11 cellular contexts compared by ENCODE assay signal in genomic region chr3:190012314-190012782, GRCh38.
DNase-seq lines count a peak whose midpoint lies in the region; ATAC-seq and TF ChIP-seq lines count a peak whose summit lies in the region.
"Had no signal": no experiment of that assay in that cellular context is flagged by ENCODE, and none has a peak within 500 bp of the region (broad histone marks: within the 10 kb centered on the region; RNA-seq: fewer than 3 reads in every experiment).

No MANE protein-coding gene starts in this region.

- H3K27me3 ChIP-seq in HUES6 (ENCODE audit: control insufficient read depth, insufficient read depth, low read length), result no peaks in the 10 kb centered on the region
- H3K27me3 ChIP-seq in brain microvascular endothelial cell (replicated peaks), result no peaks in the 10 kb centered on the region

- peaks cover 14% of the 10 kb centered on the region for H3K27me3 Mint-ChIP-seq in activated T-helper 17 cell treated with anti-CD3 and anti-CD28 coated beads, Interleukin-2, amount 50 U/mL, for 72 hours

- no peak overlapping the region for H3K4me3 Mint-ChIP-seq in stimulated activated effector memory CD8-positive, alpha-beta T cell treated with anti-CD3 and anti-CD28 coated beads, Interleukin-12 subunit alpha, Interleukin-12 subunit beta, amount 100 ng/mL, for 72 hours
- no peak overlapping the region for H3K4me3 Mint-ChIP-seq in activated T-helper 17 cell treated with anti-CD3 and anti-CD28 coated beads, Interleukin-2, amount 50 U/mL, for 72 hours
- H3K4me3 Mint-ChIP-seq: activated T-helper 1 cell treated with anti-CD3 and anti-CD28 coated beads, Interleukin-12 subunit alpha, Interleukin-12 subunit beta, Interleukin-2, Interleukin-4 antibody, amounts not matched to agents 30 ng/mL and 10 ng/mL and 1 ng/mL, durations not matched to agents 14 hours and 24 hours and 36 hours; neural crest cell had no signal

- H3K36me3 Mint-ChIP-seq in stimulated activated effector memory CD8-positive, alpha-beta T cell treated with anti-CD3 and anti-CD28 coated beads, Interleukin-12 subunit alpha, Interleukin-12 subunit beta, amount 100 ng/mL, for 72 hours, result no peaks in the 10 kb centered on the region
- no peaks in the 10 kb centered on the region for H3K36me3 Mint-ChIP-seq in activated T-helper 17 cell treated with anti-CD3 and anti-CD28 coated beads, Interleukin-2, amount 50 U/mL, for 72 hours (ENCODE audit: low read depth)

- H3K9me3 ChIP-seq in HUES6 (ENCODE audit: control insufficient read depth, insufficient read depth, low read depth, low read length), result no peaks in the 10 kb centered on the region

- H3K9me3 Mint-ChIP-seq in stimulated activated effector memory CD8-positive, alpha-beta T cell treated with anti-CD3 and anti-CD28 coated beads, Interleukin-12 subunit alpha, Interleukin-12 subunit beta, amount 100 ng/mL, for 72 hours, result no peaks in the 10 kb centered on the region
- H3K9me3 Mint-ChIP-seq in activated T-helper 17 cell treated with anti-CD3 and anti-CD28 coated beads, Interleukin-2, amount 50 U/mL, for 72 hours, result no peaks in the 10 kb centered on the region
- H3K9me3 Mint-ChIP-seq: activated T-helper 1 cell treated with anti-CD3 and anti-CD28 coated beads, Interleukin-12 subunit alpha, Interleukin-12 subunit beta, Interleukin-2, Interleukin-4 antibody, amounts not matched to agents 30 ng/mL and 10 ng/mL and 1 ng/mL, durations not matched to agents 14 hours and 24 hours and 36 hours; neural crest cell had no signal

- peak overlapping the region; percentile 89 for H3K27ac ChIP-seq in HUES6 (ENCODE audit: low read depth, low read length)
- H3K27ac ChIP-seq in brain microvascular endothelial cell, result peak overlapping the region; percentile 8

- DNase-seq in A172 (ENCODE audit: low spot score) (peak; percentile 87), brain microvascular endothelial cell (peak; percentile 28), kidney tubule cell (ENCODE audit: low spot score) (peak; percentile 91), HuH-7.5 (ENCODE audit: low spot score) (no peak)
- no peak for DNase-seq in stimulated activated effector memory CD8-positive, alpha-beta T cell treated with anti-CD3 and anti-CD28 coated beads, Interleukin-12 subunit alpha, Interleukin-12 subunit beta, amount 100 ng/mL, for 72 hours (ENCODE audit: low spot score in 2 of 2)

- peaks cover 55% of the 10 kb centered on the region for H3K4me1 ChIP-seq in HUES6 (ENCODE audit: control insufficient read depth, insufficient read depth, low read length)

- in situ Hi-C loops in brain microvascular endothelial cell (cut with HindIII; ENCODE audit: low pct_ligation_motif_present, low sequenced_read_pairs), result no loop called here

- ATAC-seq in stimulated activated effector memory CD8-positive, alpha-beta T cell treated with anti-CD3 and anti-CD28 coated beads, Interleukin-12 subunit alpha, Interleukin-12 subunit beta, amount 100 ng/mL, for 72 hours, result no peak
- ATAC-seq in activated T-helper 17 cell treated with anti-CD3 and anti-CD28 coated beads, Interleukin-2, amount 50 U/mL, for 72 hours (replicated peaks), result no peak
- no peak for ATAC-seq in HG02588 (IDR thresholded peaks at IDR 0.05; ENCODE audit: unreplicated experiment)
- ATAC-seq: GM12878 had no signal

- H3K9ac ChIP-seq in HUES6 (ENCODE audit: low read length), result peak overlapping the region; percentile 41

- H3K27ac Mint-ChIP-seq in stimulated activated effector memory CD8-positive, alpha-beta T cell treated with anti-CD3 and anti-CD28 coated beads, Interleukin-12 subunit alpha, Interleukin-12 subunit beta, amount 100 ng/mL, for 72 hours, result no peak overlapping the region
- H3K27ac Mint-ChIP-seq in activated T-helper 17 cell treated with anti-CD3 and anti-CD28 coated beads, Interleukin-2, amount 50 U/mL, for 72 hours, result no peak overlapping the region
- H3K27ac Mint-ChIP-seq: activated T-helper 1 cell treated with anti-CD3 and anti-CD28 coated beads, Interleukin-12 subunit alpha, Interleukin-12 subunit beta, Interleukin-2, Interleukin-4 antibody, amounts not matched to agents 30 ng/mL and 10 ng/mL and 1 ng/mL, durations not matched to agents 14 hours and 24 hours and 36 hours had no signal

- TF ChIP-seq CTCF in brain microvascular endothelial cell (IDR thresholded peaks at IDR 0.05; ENCODE audit: low read depth, low read length, missing control alignments), result peak; percentile 10

- no peaks in the 10 kb centered on the region for H3K4me1 Mint-ChIP-seq in stimulated activated effector memory CD8-positive, alpha-beta T cell treated with anti-CD3 and anti-CD28 coated beads, Interleukin-12 subunit alpha, Interleukin-12 subunit beta, amount 100 ng/mL, for 72 hours
- no peaks in the 10 kb centered on the region for H3K4me1 Mint-ChIP-seq in activated T-helper 17 cell treated with anti-CD3 and anti-CD28 coated beads, Interleukin-2, amount 50 U/mL, for 72 hours

- H3K36me3 ChIP-seq in HUES6 (ENCODE audit: control insufficient read depth, insufficient read depth, low read length) (no peaks in the 10 kb centered on the region), brain microvascular endothelial cell (replicated peaks) (no peaks in the 10 kb centered on the region)

- H3K4me3 ChIP-seq in HUES6 (ENCODE audit: low read depth, low read length) (no peak overlapping the region; the same call in 1 of the 2 replicates), brain microvascular endothelial cell (ENCODE audit: low read depth, low read length) (no peak overlapping the region)
- H3K4me3 ChIP-seq: GM12878 had no signal

Comparison
In these comparisons a context has a peak if more than half of its experiments do, and no peak if none do; other contexts are left out.
1. DNase-seq: peak in A172 (single experiment), brain microvascular endothelial cell (single experiment) and kidney tubule cell (single experiment); none in stimulated activated effector memory CD8-positive, alpha-beta T cell treated with anti-CD3 and anti-CD28 coated beads, Interleukin-12 subunit alpha, Interleukin-12 subunit beta, amount 100 ng/mL, for 72 hours (0 of 2) and HuH-7.5 (single experiment).